Comparison of ENCODE assay signal across 9 cellular contexts in genomic region chr11:122784325-122785155, GRCh38. TPM values are rescaled to one million over a fixed set of nuclear protein-coding genes. Genes with fewer than 3 reads are reported as not detected.
DNase-seq lines count a peak whose midpoint lies in the region; ATAC-seq, FAIRE-seq and TF ChIP-seq lines count a peak whose summit lies in the region.
"Had no signal": no experiment of that assay in that cellular context is flagged by ENCODE, and none has a peak within 500 bp of the region (broad histone marks: within the 10 kb centered on the region; RNA-seq: fewer than 3 reads in every experiment).

No MANE protein-coding gene starts in this region.

- FAIRE-seq in D721Med (lab: Jason Lieb, UNC) = no peak

- no peak overlapping the region for H2BK120ac ChIP-seq in mesendoderm (ENCODE audit: low read depth, low read length)

- TF ChIP-seq CTCF in coronary artery (IDR thresholded peaks at IDR 0.05) (no peak), D721Med (IDR thresholded peaks at IDR 0.05; ENCODE audit: insufficient read depth, missing control alignments) (no peak)

- DNase-seq in right cardiac atrium (peak in 1 of 3 donors; percentile 41), cardiac septum (ENCODE audit: low spot score) (no peak), coronary artery (ENCODE audit: low spot score) (no peak), mesendoderm (peak; percentile 44), D721Med (ENCODE audit: insufficient read length, low spot score) (no peak), iPS-NIHi7 (ENCODE audit: extremely low spot score) (no peak)
- DNase-seq in effector memory CD4-positive, alpha-beta T cell = no peak

- H3K4me1 ChIP-seq in right cardiac atrium (ENCODE audit: control insufficient read depth, insufficient read depth, low read length) (no peaks in the 10 kb centered on the region), mesendoderm (ENCODE audit: control insufficient read depth, low read depth, low read length) (no peaks in the 10 kb centered on the region)
- no peaks in the 10 kb centered on the region for H3K4me1 ChIP-seq in effector memory CD4-positive, alpha-beta T cell (ENCODE audit: control insufficient read depth, insufficient read depth, low read length, poor library complexity, severe bottlenecking)

- H3K23ac ChIP-seq in mesendoderm (ENCODE audit: low read length) = no peak overlapping the region

- H3K27me3 ChIP-seq in right cardiac atrium (ENCODE audit: control insufficient read depth, insufficient read depth) (no peaks in the 10 kb centered on the region), mesendoderm (ENCODE audit: insufficient read depth, low read length, poor library complexity) (no peaks in the 10 kb centered on the region)
- no peaks in the 10 kb centered on the region for H3K27me3 ChIP-seq in effector memory CD4-positive, alpha-beta T cell (replicated peaks; ENCODE audit: control insufficient read depth, insufficient read depth, low read length, poor library complexity, severe bottlenecking)

- whole genome bisulfite sequencing in right cardiac atrium = 50% methylated on average over 6 of the region's 6 CpGs
- no CpG with 5 or more reads among the region's 6 CpGs for WGBS in mesendoderm (ENCODE audit: extremely low coverage, insufficient coverage, low lambda C conversion rate)

- H3K27ac ChIP-seq in right cardiac atrium (ENCODE audit: low read length) = no peak overlapping the region
- H3K27ac ChIP-seq in coronary artery = peak overlapping the region; percentile 50 to 56
- no peak overlapping the region for H3K27ac ChIP-seq in mesendoderm (ENCODE audit: low read depth, low read length)
- H3K27ac ChIP-seq in effector memory CD4-positive, alpha-beta T cell (ENCODE audit: insufficient read depth, low read length, poor library complexity, severe bottlenecking) = no peak overlapping the region
- H3K27ac ChIP-seq: KMS-11 had no signal

- H3K36me3 ChIP-seq in mesendoderm (ENCODE audit: control insufficient read depth, insufficient read depth, low read length) = no peaks in the 10 kb centered on the region
- peaks cover 26% of the 10 kb centered on the region for H3K36me3 ChIP-seq in effector memory CD4-positive, alpha-beta T cell (ENCODE audit: control insufficient read depth, insufficient read depth, low read length)

- no peaks in the 10 kb centered on the region for H3K79me2 ChIP-seq in mesendoderm (ENCODE audit: control insufficient read depth, insufficient read depth, low read length)

- H4K5ac ChIP-seq in mesendoderm (ENCODE audit: low read length) = no peak overlapping the region

- H3K18ac ChIP-seq in mesendoderm (ENCODE audit: low read length) = no peak overlapping the region

- intact Hi-C loops in right cardiac atrium (cut with DNase I) (loop anchor here in 3 of 4 donors (5.0 to 10.0 kb wide), 3 partner anchors 137 to 152 kb away; no protein-coding TSS in a partner anchor), cardiac septum (cut with DNase I) (loop anchor here (5.0 kb wide), 1 partner anchor 202 kb away; no protein-coding TSS in a partner anchor)

- H3K9ac ChIP-seq in mesendoderm (ENCODE audit: low read length) = no peak overlapping the region
- H3K9ac ChIP-seq: KMS-11 had no signal

- H2AK5ac ChIP-seq in mesendoderm (ENCODE audit: low read length) = no peak overlapping the region

- H3K79me1 ChIP-seq in mesendoderm (ENCODE audit: low read length) = no peaks in the 10 kb centered on the region

- ATAC-seq in right cardiac atrium (peak; percentile 40 to 48), HG03280 (IDR thresholded peaks at IDR 0.05; ENCODE audit: unreplicated experiment) (no peak)

- no peak overlapping the region for H3K56ac ChIP-seq in mesendoderm (ENCODE audit: low read length)

- H3K4me3 ChIP-seq in right cardiac atrium (ENCODE audit: low read length) (no peak overlapping the region), coronary artery (no peak overlapping the region), mesendoderm (ENCODE audit: low read length) (no peak overlapping the region)
- no peak overlapping the region for H3K4me3 ChIP-seq in effector memory CD4-positive, alpha-beta T cell (ENCODE audit: insufficient read depth, low read depth, low read length, poor library complexity, severe bottlenecking)

- H2BK15ac ChIP-seq in mesendoderm (replicated peaks; ENCODE audit: low read depth) = no peak overlapping the region

- no peaks in the 10 kb centered on the region for H3K9me3 ChIP-seq in right cardiac atrium (ENCODE audit: control insufficient read depth, low read length)
- no peaks in the 10 kb centered on the region for H3K9me3 ChIP-seq in effector memory CD4-positive, alpha-beta T cell (ENCODE audit: control insufficient read depth, low read length)

- no peak overlapping the region for H3K4me2 ChIP-seq in mesendoderm (ENCODE audit: low read length)
- H3K4me2 ChIP-seq: KMS-11 had no signal

- H2BK5ac ChIP-seq in mesendoderm (ENCODE audit: low read length) = no peak overlapping the region

- H4K8ac ChIP-seq in mesendoderm (ENCODE audit: low read depth, low read length) = no peak overlapping the region

- no peak overlapping the region for H3K4ac ChIP-seq in mesendoderm (ENCODE audit: low read depth, low read length)

RNA-seq across cellular contexts. Expression of gene CRTAM, which starts 53.8 kb away (rescaled TPM):
- under 1 TPM in 3 of 4 donors, not detected in 1; 0.14 to 0.29 (median 0.25) TPM for total RNA-seq in right cardiac atrium
- not detected for polyA plus RNA-seq in right cardiac atrium
- 0.46 TPM for total RNA-seq in cardiac septum
- polyA plus RNA-seq in mesendoderm (2013, experiment 1 of 2) = 0.31 TPM
- polyA plus RNA-seq in mesendoderm (2013, experiment 2 of 2) = 0.45 TPM

Comparison
In these comparisons a context has a peak if more than half of its experiments do, and no peak if none do; other contexts are left out.
1. H3K27ac ChIP-seq: peak in coronary artery (2 of 2); none in right cardiac atrium (single experiment), mesendoderm (single experiment) and effector memory CD4-positive, alpha-beta T cell (single experiment).